1 cellular context compared by ENCODE assay signal in genomic region chr22:21948824-21949568, GRCh38.
TF ChIP-seq lines count a peak whose summit lies in the region.

No MANE protein-coding gene starts in this region.

TF ChIP-seq in K562, 482 proteins besides CTCF, POLR2A, EP300 and RAD21:
- TF ChIP-seq SIX5 (IDR thresholded peaks at IDR 0.05; ENCODE audit: borderline replicate concordance in 1 of 2, insufficient read depth in 1 of 2, low read depth in 1 of 2, low read length in 2 of 2) (0 out of 4 replicates have a peak, but pooled peaks of 1 of the 2 experiments have one; percentile 27), CBX3 (IDR thresholded peaks at IDR 0.05; ENCODE audit: borderline replicate concordance in 1 of 2, low read length in 2 of 2) (peak in 1 of 2 experiments; percentile 80; a peak in 1 of 3 replicates), NFYB (IDR thresholded peaks at IDR 0.05; ENCODE audit: extremely low read depth, insufficient read length) (no peak), TBL1XR1 (IDR thresholded peaks at IDR 0.05; ENCODE audit: low read length in 2 of 2) (no peak; a peak in 1 of 4 replicates), ZC3H8 (IDR thresholded peaks at IDR 0.05) (no peak), RUNX1 (IDR thresholded peaks at IDR 0.05; ENCODE audit: low read depth) (no peak), WHSC1 (IDR thresholded peaks at IDR 0.05; ENCODE audit: low read length) (peak; percentile 18), STAT5A (IDR thresholded peaks at IDR 0.05; ENCODE audit: borderline replicate concordance, low read length) (no peak), SP2 (IDR thresholded peaks at IDR 0.05; ENCODE audit: extremely low read depth, low read depth, low read length, poor library complexity, severe bottlenecking) (peak; percentile 32), RCOR1 (IDR thresholded peaks at IDR 0.05; ENCODE audit: borderline replicate concordance in 1 of 2, low read depth in 2 of 2, low read length in 2 of 2) (0 out of 4 replicates have a peak, but pooled peaks of 1 of the 2 experiments have one; percentile 21)
- TF ChIP-seq, protein P1, sequence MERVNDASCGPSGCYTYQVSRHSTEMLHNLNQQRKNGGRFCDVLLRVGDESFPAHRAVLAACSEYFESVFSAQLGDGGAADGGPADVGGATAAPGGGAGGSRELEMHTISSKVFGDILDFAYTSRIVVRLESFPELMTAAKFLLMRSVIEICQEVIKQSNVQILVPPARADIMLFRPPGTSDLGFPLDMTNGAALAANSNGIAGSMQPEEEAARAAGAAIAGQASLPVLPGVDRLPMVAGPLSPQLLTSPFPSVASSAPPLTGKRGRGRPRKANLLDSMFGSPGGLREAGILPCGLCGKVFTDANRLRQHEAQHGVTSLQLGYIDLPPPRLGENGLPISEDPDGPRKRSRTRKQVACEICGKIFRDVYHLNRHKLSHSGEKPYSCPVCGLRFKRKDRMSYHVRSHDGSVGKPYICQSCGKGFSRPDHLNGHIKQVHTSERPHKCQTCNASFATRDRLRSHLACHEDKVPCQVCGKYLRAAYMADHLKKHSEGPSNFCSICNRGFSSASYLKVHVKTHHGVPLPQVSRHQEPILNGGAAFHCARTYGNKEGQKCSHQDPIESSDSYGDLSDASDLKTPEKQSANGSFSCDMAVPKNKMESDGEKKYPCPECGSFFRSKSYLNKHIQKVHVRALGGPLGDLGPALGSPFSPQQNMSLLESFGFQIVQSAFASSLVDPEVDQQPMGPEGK (CRISPR knock-in tag; IDR thresholded peaks at IDR 0.05; ENCODE audit: borderline replicate concordance), result no peak
